In the genomic region with DNA sequence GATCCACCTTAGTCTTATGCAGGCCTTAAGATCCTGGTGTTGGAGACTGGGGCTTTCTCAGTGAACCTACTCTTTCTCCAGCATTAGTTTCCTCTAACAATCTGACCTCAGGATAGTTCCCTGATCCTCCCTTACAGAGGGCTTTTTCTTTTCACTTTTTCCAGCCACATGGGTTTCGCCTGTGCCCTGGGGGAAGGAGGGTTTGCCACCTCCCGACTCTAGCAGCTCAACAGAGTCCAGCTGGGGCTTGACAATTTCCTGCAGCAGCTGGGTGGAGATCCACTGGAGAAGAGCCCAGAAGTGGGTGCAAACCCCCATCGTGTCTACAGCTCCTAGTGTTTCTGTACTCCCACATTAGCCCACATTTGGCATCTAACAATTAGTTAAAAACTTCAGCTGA, we compare ENCODE assay signal across 18 cellular contexts. TPM values are rescaled to one million over a fixed set of nuclear protein-coding genes. Genes with fewer than 3 reads are reported as not detected.
"Had no signal": no experiment of that assay in that cellular context is flagged by ENCODE, and none has a peak within 500 bp of the region (broad histone marks: within the 10 kb centered on the region; RNA-seq: fewer than 3 reads in every experiment).

No MANE protein-coding gene starts in this region.

- DNase-seq: activated CD4-positive, alpha-beta T cell treated with anti-CD3 and anti-CD28 coated beads, Interleukin-2, amount 50 U/mL, for 4 hours; activated CD4-positive, CD25-positive, alpha-beta regulatory T cell treated with anti-CD3 and anti-CD28 coated beads, Interleukin-2, amount 50 U/mL, for 72 hours; activated naive CD4-positive, alpha-beta T cell treated with anti-CD3 and anti-CD28 coated beads for 36 hours; activated T-cell treated with anti-CD3 and anti-CD28 coated beads for 4 hours; esophagus squamous epithelium; glutamatergic neuron; stimulated activated CD4-positive, alpha-beta T cell treated with anti-CD3 and anti-CD28 coated beads, Interleukin-2, amount 100 ng/mL, for 48 hours; stimulated activated naive CD4-positive, alpha-beta T cell; T-cell; T1000; tibial artery had no signal

- H3K36me3 ChIP-seq: esophagus squamous epithelium, tibial artery, vagina had no signal

- H3K4me3 Mint-ChIP-seq: activated naive CD4-positive, alpha-beta T cell treated with anti-CD3 and anti-CD28 coated beads for 36 hours; T-cell had no signal

- H3K27me3 ChIP-seq: esophagus squamous epithelium, tibial artery, vagina had no signal

- H3K9me3 ChIP-seq: esophagus squamous epithelium, tibial artery, vagina had no signal

- ATAC-seq: T-cell had no signal

- H3K4me1 ChIP-seq: vagina had no signal

- H3K9me3 Mint-ChIP-seq: activated naive CD4-positive, alpha-beta T cell treated with anti-CD3 and anti-CD28 coated beads for 36 hours; T-cell had no signal

- H3K4me3 ChIP-seq: esophagus squamous epithelium, tibial artery, vagina had no signal

- H3K36me3 Mint-ChIP-seq: T-cell had no signal

- H3K27ac ChIP-seq: tibial artery, vagina had no signal

- H3K27ac Mint-ChIP-seq: activated naive CD4-positive, alpha-beta T cell treated with anti-CD3 and anti-CD28 coated beads for 36 hours; T-cell had no signal

RNA-seq across cellular contexts. Expression of a gene that starts 7.6 kb away (rescaled TPM):
- total RNA-seq: activated naive CD4-positive, alpha-beta T cell treated with anti-CD3 and anti-CD28 coated beads for 36 hours; astrocyte; bronchial epithelial cell; esophagus squamous epithelium; fibroblast of villous mesenchyme; kidney epithelial cell; osteoblast; subcutaneous adipose tissue; T-cell; vagina had no signal
